27 cellular contexts compared by ENCODE assay signal in the genomic region with DNA sequence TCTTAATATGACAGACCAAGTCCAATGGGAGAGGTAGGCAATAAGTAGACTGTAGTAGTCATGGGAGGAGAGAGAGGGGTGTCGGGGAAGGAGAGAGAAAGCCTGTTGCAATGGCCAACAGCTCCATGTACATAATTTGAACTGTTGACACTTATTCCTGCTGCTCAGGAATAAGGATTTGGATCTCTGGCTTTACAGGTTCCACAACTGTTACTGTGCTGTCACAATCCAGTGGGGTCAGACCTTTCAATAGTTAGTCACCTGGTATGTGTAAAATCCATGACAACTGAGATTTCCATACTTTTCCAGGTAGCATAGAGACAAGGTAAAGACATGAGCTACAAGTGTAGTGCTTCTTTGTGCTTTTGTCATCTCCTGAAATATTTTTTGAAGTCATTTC.
"Had no signal": no experiment of that assay in that cellular context is flagged by ENCODE, and none has a peak within 500 bp of the region (broad histone marks: within the 10 kb centered on the region; RNA-seq: fewer than 3 reads in every experiment).

No MANE protein-coding gene starts in this region.

- H3K27me3 ChIP-seq: MG63 had no signal

- H3K9me3 ChIP-seq: MG63 had no signal

- DNase-seq: activated CD4-positive, alpha-beta T cell treated with anti-CD3 and anti-CD28 coated beads for 48 hours; activated CD4-positive, alpha-beta T cell treated with anti-CD3 and anti-CD28 coated beads, Interleukin-2, amount 50 U/mL, for 4 hours; activated CD8-positive, alpha-beta memory T cell treated with anti-CD3 and anti-CD28 coated beads, Interleukin-2, amount 50 U/mL, for 48 hours; activated CD8-positive, alpha-beta T cell treated with anti-CD3 and anti-CD28 coated beads, Interleukin-2, amount 10 ng/mL, durations not matched to agents 7 days and 5 days; activated effector memory CD4-positive, alpha-beta T cell treated with anti-CD3 and anti-CD28 coated beads, Interleukin-2, amount 50 U/mL, for 16 hours; activated naive CD4-positive, alpha-beta T cell treated with Interleukin-2 at 50 U/mL for 16 hours; activated naive CD8-positive, alpha-beta T cell treated with anti-CD3 and anti-CD28 coated beads, Interleukin-2, amount 50 U/mL, for 24 hours; activated T-cell treated with anti-CD3 and anti-CD28 coated beads, Interleukin-2, amount 50 U/mL, for 24 hours; amygdala; MG63; MV-4-11; NCI-H1092 treated with DMSO at 0.1 percent for 48 hours; NCI-H1436; NCI-H1694 treated with DMSO at 0.1 percent for 48 hours; NCI-H2029 treated with DMSO at 0.1 percent for 48 hours; NCI-H345; NCI-H510A; NCI-H526 treated with DMSO at 0.1 percent for 48 hours; NK-92 treated with Interleukin-12 subunit alpha and Interleukin-12 subunit beta, amount 100 ng/mL, for 24 hours; OCI-M1; SHP77 treated with DMSO at 0.1 percent for 48 hours; T-helper 2 cell; T1000 had no signal

- ATAC-seq: activated CD4-positive, CD25-positive, alpha-beta regulatory T cell treated with anti-CD3 and anti-CD28 coated beads, Interleukin-2, amount 50 U/mL, for 24 hours; activated CD8-positive, alpha-beta T cell treated with anti-CD3 and anti-CD28 coated beads, Interleukin-2, amount 10 ng/mL, durations not matched to agents 7 days and 5 days; activated naive CD4-positive, alpha-beta T cell treated with anti-CD3 and anti-CD28 coated beads, Interleukin-2, amount 50 U/mL, for 72 hours; activated naive CD8-positive, alpha-beta T cell treated with anti-CD3 and anti-CD28 coated beads, Interleukin-2, amount 50 U/mL, for 24 hours had no signal

- H3K9ac ChIP-seq: KMS-11 had no signal

- H3K4me2 ChIP-seq: KMS-11 had no signal

- H3K4me3 ChIP-seq: MG63 had no signal

- H3K27ac ChIP-seq: KMS-11, VCaP had no signal

- H3K36me3 ChIP-seq: MG63 had no signal
